3 cellular contexts compared by ENCODE assay signal in genomic region chr7:122635481-122635880, GRCh38.
DNase-seq lines count a peak whose midpoint lies in the region; ATAC-seq, FAIRE-seq and TF ChIP-seq lines count a peak whose summit lies in the region.
"Not testable (repeated sequence)": the region's sequence is repeated elsewhere in the genome, so short reads cannot be mapped to it uniquely, and the experiment has no call there.

No MANE protein-coding gene starts in this region.

- not testable (repeated sequence) for H3K36me3 ChIP-seq in A673 (ENCODE audit: insufficient read depth, low read length, poor library complexity, severe bottlenecking); HEK293 (ENCODE audit: control insufficient read depth in 2 of 2, insufficient read depth in 1 of 2, low read length in 2 of 2); GM12878 (ENCODE audit: control insufficient read depth in 2 of 2, insufficient read depth in 2 of 2, low read length in 1 of 2)

- SMC1A ChIA-PET in GM12878 (lab: Charles Lee; ENCODE audit: uncharacterized antibody, unreplicated experiment) = interaction anchor here (0.7 to 4.9 kb wide), 5 partner anchors 9 to 63 kb away, joined by 3 to 31 read pairs (median 5); no protein-coding TSS in a partner anchor

- TSS peak; percentile 16 for BruUV-seq in A673 (replicated peaks; lab: Mats Ljungman, UMichigan)
- BruUV-seq in GM12878 (replicated peaks; lab: Mats Ljungman, UMichigan) = not testable (repeated sequence)

- not testable (repeated sequence) for FAIRE-seq in GM12878 (lab: Jason Lieb, UNC)

- H3K79me2 ChIP-seq in GM12878 (ENCODE audit: control insufficient read depth, insufficient read depth, low read length) = not testable (repeated sequence)

- not testable (repeated sequence) for TF ChIP-seq CTCF in A673 (conservative IDR thresholded peaks at IDR 0.05; ENCODE audit: low read depth, low read length); HEK293 (tag by site-specific recombination; IDR thresholded peaks at IDR 0.05); GM12878 (IDR thresholded peaks at IDR 0.05 in 2 of 3, conservative IDR thresholded peaks at IDR 0.05 in 1 of 3; ENCODE audit: control insufficient read depth in 2 of 3, extremely low read depth in 1 of 3, insufficient read depth in 1 of 3, low read depth in 3 of 3, low read length in 3 of 3)

- TF ChIP-seq EP300 in GM12878 (IDR thresholded peaks at IDR 0.05; ENCODE audit: borderline replicate concordance in 1 of 2, control insufficient read depth in 1 of 2, low read depth in 2 of 2, low read length in 2 of 2) = not testable (repeated sequence)

- WGBS in GM12878 (ENCODE audit: insufficient coverage, insufficient replicate concordance, low lambda C conversion rate, missing lambda C conversion rate) = 100% methylated on average over 1 of the region's 2 CpGs

- H4K20me1 ChIP-seq in GM12878 (ENCODE audit: control insufficient read depth, insufficient read depth) = not testable (repeated sequence)

- H3K4me3 ChIP-seq in A673 (ENCODE audit: low read depth, low read length, poor library complexity, severe bottlenecking); HEK293 (ENCODE audit: low read depth, low read length); GM12878: not testable (repeated sequence)

- not testable (repeated sequence) for ATAC-seq in GM12878

- not testable (repeated sequence) for H3K4me1 ChIP-seq in A673 (ENCODE audit: insufficient read depth, low read length, poor library complexity, severe bottlenecking); HEK293 (ENCODE audit: control insufficient read depth, insufficient read depth, low read length); GM12878 (ENCODE audit: control insufficient read depth, insufficient read depth, low read length)

- intact Hi-C loops in A673 (cut with micrococcal nuclease; ENCODE audit: unreplicated experiment) = not testable (repeated sequence)
- intact Hi-C loops in GM12878 (cut with micrococcal nuclease; ENCODE audit: unreplicated experiment) = loop anchor here (10.0 kb wide), 1 partner anchor 1251 kb away; no protein-coding TSS in a partner anchor

- H2AFZ ChIP-seq in GM12878 (ENCODE audit: control insufficient read depth, low read depth, low read length) = not testable (repeated sequence)

- H3K9me3 ChIP-seq in A673 (ENCODE audit: low read depth, low read length, poor library complexity, severe bottlenecking); HEK293 (ENCODE audit: control insufficient read depth, insufficient read depth, low read depth, low read length); GM12878 (replicated peaks; ENCODE audit: control insufficient read depth, insufficient read depth, low read length): not testable (repeated sequence)

- CTCF ChIA-PET in A673 (lab: Charles Lee); HEK293 (lab: Yijun Ruan, JAX): not testable (repeated sequence)
- CTCF ChIA-PET in GM12878 (lab: Yijun Ruan, JAX) = interaction anchor here (2.4 kb wide), 1 partner anchor 18 kb away, joined by 16 read pairs; no protein-coding TSS in a partner anchor

- in situ Hi-C loops in GM12878 (cut with MboI) = not testable (repeated sequence)

- not testable (repeated sequence) for H3K9ac ChIP-seq in GM12878 (ENCODE audit: control insufficient read depth, insufficient read depth, low read length)

- RAD21 ChIA-PET in GM12878 (lab: Charles Lee; ENCODE audit: unreplicated experiment) = interaction anchor here (4.0 to 5.1 kb wide), 3 partner anchors 18 to 80 kb away, joined by 20 to 36 read pairs (median 22); no protein-coding TSS in a partner anchor

- not testable (repeated sequence) for DNase-seq in A673 (ENCODE audit: low spot score); GM12878 (ENCODE audit: low read depth, low spot score)

- not testable (repeated sequence) for H3K4me2 ChIP-seq in GM12878 (ENCODE audit: control insufficient read depth, insufficient read depth)

- POLR2A ChIA-PET in A673 (lab: Charles Lee; ENCODE audit: low non-redundant PET); HEK293 (lab: Yijun Ruan, JAX): not testable (repeated sequence)
- POLR2A ChIA-PET in GM12878 (lab: Charles Lee) = interaction anchor here (1.6 kb wide), 1 partner anchor 11 kb away, joined by 4 read pairs; no protein-coding TSS in a partner anchor

- H3K27me3 ChIP-seq in A673 (replicated peaks; ENCODE audit: insufficient read depth, low read depth, low read length, poor library complexity); GM12878 (replicated peaks in 1 of 2; ENCODE audit: control insufficient read depth in 2 of 2, insufficient read depth in 2 of 2, low read length in 1 of 2): not testable (repeated sequence)

- not testable (repeated sequence) for TF ChIP-seq POLR2A in GM12878 (IDR thresholded peaks at IDR 0.05; ENCODE audit: low read depth, low read length)

- not testable (repeated sequence) for H3K27ac ChIP-seq in A673 (ENCODE audit: low read depth, low read length, poor library complexity, severe bottlenecking); HEK293 (ENCODE audit: extremely low read depth, low read depth, low read length); GM12878 (ENCODE audit: control insufficient read depth, insufficient read depth)

- not testable (repeated sequence) for TF ChIP-seq RAD21 in GM12878 (IDR thresholded peaks at IDR 0.05; ENCODE audit: insufficient read depth, low read depth, low read length)

TF ChIP-seq in HEK293, 187 proteins besides CTCF, POLR2A, EP300 and RAD21:
- TF ChIP-seq ZNF146 (tag by site-specific recombination; IDR thresholded peaks at IDR 0.05) = peak; percentile 61; the same call in 1 of the 2 replicates
TF ChIP-seq in HEK293: peak in this region for 1; not testable (repeated sequence) for 186.

TF ChIP-seq in GM12878, 131 proteins besides CTCF, POLR2A, EP300 and RAD21:
- TF ChIP-seq ZNF24 (IDR thresholded peaks at IDR 0.05) (peak; percentile 33; the same call in 1 of the 2 replicates), ZNF217 (IDR thresholded peaks at IDR 0.05) (peak; percentile 88), SMARCA5 (IDR thresholded peaks at IDR 0.05) (0 out of 2 replicates have a peak, but pooled peaks have one; percentile 50)
